In genomic region chr17:48545022-48545376, GRCh38 we compare ENCODE assay signal across 8 cellular contexts. TPM values are rescaled to one million over a fixed set of nuclear protein-coding genes. Genes with fewer than 3 reads are reported as not detected.
A peak's percentile ranks its signal among the peaks of the same experiment; 100 is the strongest.
DNase-seq lines count a peak whose midpoint lies in the region; ATAC-seq lines count a peak whose summit lies in the region.

HOXB2 (minus strand) TSS chr17:48545109; CDS start chr17:48544911, 198 bp downstream.

- peaks cover 2% of the 10 kb centered on the region for H3K27me3 Mint-ChIP-seq in activated naive CD8-positive, alpha-beta T cell

- DNase-seq in Right ventricle myocardium superior (peak; percentile 65), Right ventricle myocardium inferior (ENCODE audit: missing footprints) (no peak), cerebellar cortex (ENCODE audit: low spot score) (no peak), putamen (ENCODE audit: low spot score) (no peak)
- no peak for DNase-seq in stimulated activated effector memory CD8-positive, alpha-beta T cell treated with anti-CD3 and anti-CD28 coated beads, Interleukin-12 subunit alpha, Interleukin-12 subunit beta, amount 100 ng/mL, for 72 hours (ENCODE audit: low spot score in 2 of 2)

- H3K36me3 Mint-ChIP-seq in activated naive CD8-positive, alpha-beta T cell = no peaks in the 10 kb centered on the region
- H3K36me3 Mint-ChIP-seq in stimulated activated effector memory CD8-positive, alpha-beta T cell treated with anti-CD3 and anti-CD28 coated beads, Interleukin-12 subunit alpha, Interleukin-12 subunit beta, amount 100 ng/mL, for 72 hours = peaks cover 6% of the 10 kb centered on the region

- no peaks in the 10 kb centered on the region for H3K9me3 Mint-ChIP-seq in activated naive CD8-positive, alpha-beta T cell (ENCODE audit: low read depth)
- no peaks in the 10 kb centered on the region for H3K9me3 Mint-ChIP-seq in stimulated activated effector memory CD8-positive, alpha-beta T cell treated with anti-CD3 and anti-CD28 coated beads, Interleukin-12 subunit alpha, Interleukin-12 subunit beta, amount 100 ng/mL, for 72 hours

- intact Hi-C loops in Right ventricle myocardium superior (cut with DNase I) = no loop called here
- intact Hi-C loops in Right ventricle myocardium inferior (cut with DNase I) = no loop called here

- H3K27ac Mint-ChIP-seq in activated naive CD8-positive, alpha-beta T cell = peak within 1 kb of the TSS; percentile 95
- H3K27ac Mint-ChIP-seq in stimulated activated effector memory CD8-positive, alpha-beta T cell treated with anti-CD3 and anti-CD28 coated beads, Interleukin-12 subunit alpha, Interleukin-12 subunit beta, amount 100 ng/mL, for 72 hours = peak within 1 kb of the TSS; percentile 97

- peak within 1 kb of the TSS; percentile 47; the same call in 1 of the 2 replicates for H3K4me3 ChIP-seq in iPS-18c (ENCODE audit: insufficient read depth, low read depth, low read length)

- ATAC-seq in Right ventricle myocardium superior (ENCODE audit: poor library complexity) = no peak
- no peak for ATAC-seq in Right ventricle myocardium inferior
- ATAC-seq in stimulated activated effector memory CD8-positive, alpha-beta T cell treated with anti-CD3 and anti-CD28 coated beads, Interleukin-12 subunit alpha, Interleukin-12 subunit beta, amount 100 ng/mL, for 72 hours = no peak
- ATAC-seq in GM19463 (IDR thresholded peaks at IDR 0.05; ENCODE audit: unreplicated experiment) = no peak

- H3K4me1 Mint-ChIP-seq in activated naive CD8-positive, alpha-beta T cell (ENCODE audit: low read depth) = peaks cover 51% of the 10 kb centered on the region
- peaks cover 24% of the 10 kb centered on the region for H3K4me1 Mint-ChIP-seq in stimulated activated effector memory CD8-positive, alpha-beta T cell treated with anti-CD3 and anti-CD28 coated beads, Interleukin-12 subunit alpha, Interleukin-12 subunit beta, amount 100 ng/mL, for 72 hours

- peak within 1 kb of the TSS; percentile 97 for H3K4me3 Mint-ChIP-seq in activated naive CD8-positive, alpha-beta T cell
- H3K4me3 Mint-ChIP-seq in stimulated activated effector memory CD8-positive, alpha-beta T cell treated with anti-CD3 and anti-CD28 coated beads, Interleukin-12 subunit alpha, Interleukin-12 subunit beta, amount 100 ng/mL, for 72 hours = peak within 1 kb of the TSS; percentile 78

- H3K9me3 ChIP-seq in iPS-18c (ENCODE audit: control insufficient read depth, insufficient read depth, low read length) = no peaks in the 10 kb centered on the region

RNA-seq across cellular contexts. Expression of gene HOXB2, which starts in this region (rescaled TPM):
- total RNA-seq in Right ventricle myocardium superior (2.7 TPM), Right ventricle myocardium inferior (2.5 TPM)
